ENCODE assay signal across 8 cellular contexts in genomic region chr12:6869049-6870021, GRCh38. TPM values are rescaled to one million over a fixed set of nuclear protein-coding genes. Genes with fewer than 3 reads are reported as not detected.
DNase-seq lines count a peak whose midpoint lies in the region; ATAC-seq, FAIRE-seq and TF ChIP-seq lines count a peak whose summit lies in the region.

No MANE protein-coding gene starts in this region.

- H3K4me1 Mint-ChIP-seq in chondrocyte (ENCODE audit: low read depth) = peaks cover 57% of the 10 kb centered on the region

- ATAC-seq in left lobe of liver (peak; percentile 20), GM19467 (IDR thresholded peaks at IDR 0.05; ENCODE audit: unreplicated experiment) (no peak)

- FAIRE-seq in GM19239 (lab: Jason Lieb, UNC) = peak; percentile 93

- peak overlapping the region; percentile 99 for H3K27ac ChIP-seq in 22Rv1

- H3K27me3 Mint-ChIP-seq in chondrocyte (ENCODE audit: low read depth) = no peaks in the 10 kb centered on the region

- DNase-seq in GM19239 (ENCODE audit: insufficient read length, low spot score) = peak; percentile 73
- DNase-seq in NCI-H2227 (lab: John Stamatoyannopoulos, UW; ENCODE audit: unreplicated experiment) = peak; percentile 86
- DNase-seq in activated CD4-positive, CD25-positive, alpha-beta regulatory T cell treated with anti-CD3 and anti-CD28 coated beads, Interleukin-2, amount 50 U/mL, for 72 hours = peak; percentile 82
- DNase-seq in chondrocyte (ENCODE audit: low spot score) = peak; percentile 37
- DNase-seq in left lobe of liver (ENCODE audit: low spot score) = peak; percentile 78
- DNase-seq in stimulated activated CD4-positive, alpha-beta T cell treated with anti-CD3 and anti-CD28 coated beads, Interleukin-2, amount 100 ng/mL, for 24 hours = peak; percentile 84 to 88

- peaks cover 22% of the 10 kb centered on the region for H3K36me3 Mint-ChIP-seq in chondrocyte (ENCODE audit: low read depth)

- no peaks in the 10 kb centered on the region for H3K9me3 Mint-ChIP-seq in chondrocyte (ENCODE audit: low read depth)

- peak; percentile 98 for TF ChIP-seq CTCF in 22Rv1 (IDR thresholded peaks at IDR 0.05)
- TF ChIP-seq CTCF in chondrocyte (IDR thresholded peaks at IDR 0.05) = peak; percentile 93

- peak overlapping the region; percentile 95 for H3K4me3 Mint-ChIP-seq in chondrocyte (ENCODE audit: unreplicated experiment)

- H3K27ac Mint-ChIP-seq in chondrocyte (ENCODE audit: unreplicated experiment) = peak overlapping the region; percentile 88

RNA-seq across cellular contexts. Expression of gene TPI1, which starts 2.0 kb away (rescaled TPM):
- total RNA-seq in chondrocyte (430 to 562 TPM (median 551 TPM) in 3 replicates), left lobe of liver (300 TPM)

RNA-seq across cellular contexts. Expression of gene SPSB2, which starts 3.8 kb away (rescaled TPM):
- total RNA-seq in chondrocyte (7.6 to 11.8 TPM (median 7.9 TPM) in 3 replicates), left lobe of liver (4.7 TPM)

RNA-seq across cellular contexts. Expression of gene USP5, which starts 17.4 kb away (rescaled TPM):
- 103 to 147 TPM (median 106 TPM) in 3 replicates for total RNA-seq in chondrocyte
- total RNA-seq in left lobe of liver = 48.0 TPM

RNA-seq across cellular contexts. Expression of gene CDCA3, which starts 18.2 kb away (rescaled TPM):
- total RNA-seq in chondrocyte = 4.1 to 7.5 TPM (median 5.6 TPM) in 3 replicates
- total RNA-seq in left lobe of liver = 0.58 TPM

RNA-seq across cellular contexts. Expression of gene GNB3, which starts 28.6 kb away (rescaled TPM):
- 10.2 to 11.5 TPM (median 10.9 TPM) in 3 replicates for total RNA-seq in chondrocyte
- total RNA-seq in left lobe of liver = 0.08 TPM
